Comparison of ENCODE assay signal across 22 cellular contexts in genomic region chr2:10146366-10147005, GRCh38. TPM values are rescaled to one million over a fixed set of nuclear protein-coding genes. Genes with fewer than 3 reads are reported as not detected.
A peak's percentile ranks its signal among the peaks of the same experiment; 100 is the strongest.
DNase-seq lines count a peak whose midpoint lies in the region; ATAC-seq, FAIRE-seq and TF ChIP-seq lines count a peak whose summit lies in the region.
"Had no signal": no experiment of that assay in that cellular context is flagged by ENCODE, and none has a peak within 500 bp of the region (broad histone marks: within the 10 kb centered on the region; RNA-seq: fewer than 3 reads in every experiment).

No MANE protein-coding gene starts in this region.

- no peak overlapping the region for H2AFZ ChIP-seq in K562 (ENCODE audit: low read depth, low read length)
- H2AFZ ChIP-seq: GM23338 had no signal

- no peak for TF ChIP-seq RAD21 in K562 (CRISPR knock-in tag; conservative IDR thresholded peaks at IDR 0.05 in 1 of 2, IDR thresholded peaks at IDR 0.05 in 1 of 2)

- no peaks in the 10 kb centered on the region; the same call in 1 of the 2 replicates for H4K20me1 ChIP-seq in K562 (replicated peaks; ENCODE audit: control insufficient read depth, insufficient read depth, low read length)

- no peak; the same call in 2 of the 3 replicates for ATAC-seq in K562
- ATAC-seq: CD8-positive, alpha-beta T cell; GM23338; HepG2 had no signal

- peaks cover 53% of the 10 kb centered on the region; the same call in 2 of the 3 replicates for H3K36me3 ChIP-seq in K562 (ENCODE audit: control insufficient read depth, insufficient read depth, low read length)
- no peaks in the 10 kb centered on the region for H3K36me3 ChIP-seq in effector memory CD4-positive, alpha-beta T cell (ENCODE audit: control insufficient read depth, insufficient read depth, low read length)

- H3K27ac ChIP-seq in K562 (ENCODE audit: extremely low read depth, low read depth, low read length) = no peak overlapping the region
- H3K27ac ChIP-seq in effector memory CD4-positive, alpha-beta T cell (ENCODE audit: insufficient read depth, low read length, poor library complexity, severe bottlenecking) = no peak overlapping the region
- H3K27ac ChIP-seq: 22Rv1 had no signal

- H3K4me1 ChIP-seq in K562 (replicated peaks in 1 of 2; ENCODE audit: control insufficient read depth in 2 of 2, insufficient read depth in 2 of 2, low read length in 2 of 2) = peaks cover 0 to 12% of the 10 kb centered on the region in 2 experiments; a peak in 2 of 5 replicates
- H3K4me1 ChIP-seq in effector memory CD4-positive, alpha-beta T cell (ENCODE audit: control insufficient read depth, insufficient read depth, low read length, poor library complexity, severe bottlenecking) = peaks cover 8% of the 10 kb centered on the region
- H3K4me1 ChIP-seq: HAP-1 had no signal

- no peaks in the 10 kb centered on the region for H3K9me1 ChIP-seq in K562 (ENCODE audit: control insufficient read depth, insufficient read depth, low read length)

- FAIRE-seq in K562 (lab: Jason Lieb, UNC) (no peak), urothelium cell line (lab: Jason Lieb, UNC) (peak; percentile 67), H54 (lab: Jason Lieb, UNC) (no peak)
- FAIRE-seq: D721Med, G401.6, GM12892, HepG2, HTR-8/SVneo had no signal

- H3K9me3 ChIP-seq in K562 (replicated peaks; ENCODE audit: control insufficient read depth, insufficient read depth, low read depth, low read length) = no peaks in the 10 kb centered on the region
- H3K9me3 ChIP-seq in effector memory CD4-positive, alpha-beta T cell (ENCODE audit: control insufficient read depth, low read length) = no peaks in the 10 kb centered on the region
- H3K9me3 ChIP-seq: HAP-1 had no signal

- no peak overlapping the region for H3K4me2 ChIP-seq in K562 (ENCODE audit: insufficient read depth, low read length)
- H3K4me2 ChIP-seq: GM23338 had no signal

- TF ChIP-seq POLR2A in K562 (conservative IDR thresholded peaks at IDR 0.05) = no peak
- no peak for TF ChIP-seq POLR2A in H54 (IDR thresholded peaks at IDR 0.05; ENCODE audit: low read depth, low read length)

- POLR2A ChIA-PET in K562 (lab: Yijun Ruan, JAX) = interaction anchor here (0.8 kb wide), 1 partner anchor 17 kb away, joined by 3 read pairs; no protein-coding TSS in a partner anchor

- H3K27me3 ChIP-seq in K562 (ENCODE audit: control insufficient read depth in 2 of 2, insufficient read depth in 2 of 2, low read length in 2 of 2) = no peaks in the 10 kb centered on the region
- no peaks in the 10 kb centered on the region for H3K27me3 ChIP-seq in effector memory CD4-positive, alpha-beta T cell (replicated peaks; ENCODE audit: control insufficient read depth, insufficient read depth, low read length, poor library complexity, severe bottlenecking)

- H3K79me2 ChIP-seq in K562 (ENCODE audit: control insufficient read depth, insufficient read depth, low read length) = no peaks in the 10 kb centered on the region

- in situ Hi-C loops in K562 (cut with MboI) = loop anchor here (10.0 kb wide), 1 partner anchor 268 kb away; no protein-coding TSS in a partner anchor

- TF ChIP-seq EP300 in K562 (IDR thresholded peaks at IDR 0.05; ENCODE audit: low read length) = no peak

- peak overlapping the region in 1 of 2 experiments; percentile 68; a peak in 1 of 4 replicates for H3K9ac ChIP-seq in K562 (ENCODE audit: insufficient read depth in 1 of 2, low read depth in 2 of 2, low read length in 2 of 2)

- WGBS in K562 (ENCODE audit: insufficient coverage, low coverage, missing lambda C conversion rate) = 93% methylated on average over 13 of the region's 14 CpGs

- DNase-seq in activated effector memory CD4-positive, alpha-beta T cell treated with anti-CD3 and anti-CD28 coated beads, Interleukin-2, amount 50 U/mL, for 16 hours = peak; percentile 36
- no peak for DNase-seq in activated effector memory CD4-positive, alpha-beta T cell treated with Interleukin-2 at 50 U/mL for 16 hours
- DNase-seq in K562 (ENCODE audit: extremely low read depth in 1 of 4, low spot score in 3 of 4) (no peak), posterior vena cava (ENCODE audit: low spot score) (peak; percentile 54), urothelium cell line (ENCODE audit: low spot score) (no peak), H54 (ENCODE audit: insufficient read length, low spot score) (no peak)
- DNase-seq in stimulated activated CD4-positive, alpha-beta T cell treated with anti-CD3 and anti-CD28 coated beads, Interleukin-2, amount 100 ng/mL, for 24 hours = no peak
- no peak for DNase-seq in effector memory CD4-positive, alpha-beta T cell
- DNase-seq: CD8-positive, alpha-beta T cell; COR-L47; DMS153; DMS79 treated with DMSO at 0.1 percent for 48 hours; EL had no signal

- CTCF ChIA-PET in K562 (lab: Yijun Ruan, JAX; ENCODE audit: low intra/inter-chr PET ratio) = no interaction called here

- H3K4me3 ChIP-seq in K562 = no peak overlapping the region
- H3K4me3 ChIP-seq in effector memory CD4-positive, alpha-beta T cell (ENCODE audit: insufficient read depth, low read depth, low read length, poor library complexity, severe bottlenecking) = no peak overlapping the region
- H3K4me3 ChIP-seq: GM23338, HAP-1 had no signal

- no peak for TF ChIP-seq CTCF in K562 (IDR thresholded peaks at IDR 0.05 in 2 of 3, conservative IDR thresholded peaks at IDR 0.05 in 1 of 3; ENCODE audit: insufficient read depth in 2 of 3, low read depth in 1 of 3, low read length in 3 of 3)

- intact Hi-C loops in K562 (cut with micrococcal nuclease) = no loop called here
- intact Hi-C loops in posterior vena cava (cut with DNase I) = no loop called here

- BruUV-seq in K562 (replicated peaks; lab: Mats Ljungman, UMichigan) = no TSS peak

TF ChIP-seq in K562, 482 proteins besides CTCF, POLR2A, EP300 and RAD21:
- TF ChIP-seq ZNF644 (tag; IDR thresholded peaks at IDR 0.05; ENCODE audit: low read depth) (no peak), GABPB1 (CRISPR knock-in tag; IDR thresholded peaks at IDR 0.05) (no peak), TOE1 (IDR thresholded peaks at IDR 0.05; ENCODE audit: borderline replicate concordance) (no peak), TOE1 (CRISPR knock-in tag; IDR thresholded peaks at IDR 0.05; ENCODE audit: borderline replicate concordance, low read depth) (no peak), TBP (optimal IDR thresholded peaks at IDR 0.05; ENCODE audit: low read depth, low read length) (no peak), ZSCAN29 (IDR thresholded peaks at IDR 0.05) (no peak), MAZ (CRISPR knock-in tag; conservative IDR thresholded peaks at IDR 0.05 in 1 of 2, IDR thresholded peaks at IDR 0.05 in 1 of 2) (no peak), ZNF79 (CRISPR knock-in tag; IDR thresholded peaks at IDR 0.05; ENCODE audit: low read depth) (no peak), RBFOX2 (IDR thresholded peaks at IDR 0.05; ENCODE audit: low read depth, low read length) (peak; percentile 36; the same call in 1 of the 2 replicates), PURB (CRISPR knock-in tag; IDR thresholded peaks at IDR 0.05; ENCODE audit: low read depth) (no peak), SREBF1 (IDR thresholded peaks at IDR 0.05; ENCODE audit: borderline replicate concordance, low read depth, low read length) (no peak), POLR2G (IDR thresholded peaks at IDR 0.05; ENCODE audit: low read depth, low read length) (peak; percentile 46), U2AF2 (optimal IDR thresholded peaks at IDR 0.05; ENCODE audit: low read depth, low read length) (no peak), ZNF583 (CRISPR knock-in tag; IDR thresholded peaks at IDR 0.05) (no peak)

RNA-seq across cellular contexts. Expression of gene RRM2, which starts 23.9 kb away (rescaled TPM):
- 177 and 207 TPM in 2 replicates for total RNA-seq in K562 (2011; cell fraction: chromatin; rRNA removed; ENCODE audit: low replicate concordance)
- 94.9 and 117 TPM in 2 replicates for total RNA-seq in K562 (2011; cell fraction: nucleolus; rRNA removed)
- total RNA-seq in K562 (2011; cell fraction: nucleoplasm; rRNA removed) = 132 and 215 TPM in 2 replicates
- total RNA-seq in K562 (2014; rRNA removed) = 241 and 276 TPM in 2 replicates
- 128 and 148 TPM in 2 replicates for total RNA-seq in K562 (2014; rRNA removed; fragmentation: Illumina TruSeq; extraction: Trizol)
- 109 and 112 TPM in 2 replicates for total RNA-seq in K562 (2015; rRNA removed; fragmentation: Illumina TruSeq; extraction: Trizol)
- total RNA-seq in K562 (2021) = 244 and 253 TPM in 2 replicates
- polyA plus RNA-seq in K562 (2011; rRNA removed) = 76.7 and 81.3 TPM in 2 replicates
- 37.8 and 162 TPM in 2 replicates for polyA plus RNA-seq in K562 (2011; cell fraction: cytosol; rRNA removed)
- polyA plus RNA-seq in K562 (2011; cell fraction: nucleus; rRNA removed) = 55.5 and 78.0 TPM in 2 replicates
- polyA plus RNA-seq in K562 (2012) = 138 and 149 TPM in 2 replicates
- 155 and 157 TPM in 2 replicates for polyA plus RNA-seq in K562 (2014; fragmentation: Illumina TruSeq; extraction: Trizol)
- polyA plus RNA-seq in K562 (2014; fragmentation: Nextera tagmentation; extraction: Ambion mirVana) = 10 to 100 TPM; 50.1 to 50.7 TPM
- polyA plus RNA-seq in K562 (2014; rRNA removed) = 161 and 210 TPM in 2 replicates
- 142 and 163 TPM in 2 replicates for polyA minus RNA-seq in K562 (2011; rRNA and poly(A)+ RNA removed)
- 82.7 and 91.7 TPM in 2 replicates for polyA minus RNA-seq in K562 (2011; cell fraction: cytosol; rRNA and poly(A)+ RNA removed)
- polyA minus RNA-seq in K562 (2011; cell fraction: nucleus; rRNA and poly(A)+ RNA removed) = 107 and 116 TPM in 2 replicates
- total RNA-seq in posterior vena cava = 1 to 10 TPM in 1 of 2 donors, under 1 TPM in 1; 0.67 to 1.5 TPM
- polyA plus RNA-seq: CD14-positive monocyte had no signal

Comparison
In these comparisons a context has a peak if more than half of its experiments do, and no peak if none do; other contexts are left out.
1. DNase-seq: peak in activated effector memory CD4-positive, alpha-beta T cell treated with anti-CD3 and anti-CD28 coated beads, Interleukin-2, amount 50 U/mL, for 16 hours (single experiment) and posterior vena cava (single experiment); none in activated effector memory CD4-positive, alpha-beta T cell treated with Interleukin-2 at 50 U/mL for 16 hours (single experiment), K562 (0 of 4), urothelium cell line (single experiment), H54 (single experiment), stimulated activated CD4-positive, alpha-beta T cell treated with anti-CD3 and anti-CD28 coated beads, Interleukin-2, amount 100 ng/mL, for 24 hours (0 of 2) and effector memory CD4-positive, alpha-beta T cell (0 of 3).
2. RNA of gene RRM2, which starts 23.9 kb away (total RNA-seq): 94.9 to 276 TPM in K562; 0.67 to 1.5 TPM in posterior vena cava; every median in the first group is over 10 times any median in the second.